In genomic region chr11:64233913-64234839, GRCh38 we compare ENCODE assay signal across 8 cellular contexts. TPM values are rescaled to one million over a fixed set of nuclear protein-coding genes. Genes with fewer than 3 reads are reported as not detected.
A peak's percentile ranks its signal among the peaks of the same experiment; 100 is the strongest.
DNase-seq lines count a peak whose midpoint lies in the region; ATAC-seq and TF ChIP-seq lines count a peak whose summit lies in the region.

A gene with protein sequence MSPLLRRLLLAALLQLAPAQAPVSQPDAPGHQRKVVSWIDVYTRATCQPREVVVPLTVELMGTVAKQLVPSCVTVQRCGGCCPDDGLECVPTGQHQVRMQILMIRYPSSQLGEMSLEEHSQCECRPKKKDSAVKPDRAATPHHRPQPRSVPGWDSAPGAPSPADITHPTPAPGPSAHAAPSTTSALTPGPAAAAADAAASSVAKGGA (plus strand): TSS chr11:64234584. CDS start chr11:64234834, 250 bp downstream.

- H3K27ac Mint-ChIP-seq in CD4-positive, CD25-positive, alpha-beta regulatory T cell = peak within 1 kb of the TSS; percentile 74 to 80 (median 76)
- H3K27ac Mint-ChIP-seq in endothelial cell (ENCODE audit: unreplicated experiment) = no peak within 1 kb of the TSS

- DNase-seq in CD4-positive, CD25-positive, alpha-beta regulatory T cell = peak; percentile 59 to 74 (median 66)
- DNase-seq in NCI-H2227 (lab: John Stamatoyannopoulos, UW; ENCODE audit: unreplicated experiment) = peak; percentile 86
- peak; percentile 78 for DNase-seq in activated CD8-positive, alpha-beta memory T cell treated with anti-CD3 and anti-CD28 coated beads, Interleukin-2, amount 50 U/mL, for 4 hours
- DNase-seq in endothelial cell (ENCODE audit: low spot score) = no peak
- DNase-seq in stimulated activated naive CD4-positive, alpha-beta T cell (lab: John Stamatoyannopoulos, UW) = peak; percentile 12 to 73 (median 61)

- H3K27me3 ChIP-seq in CD4-positive, CD25-positive, alpha-beta regulatory T cell (ENCODE audit: control insufficient read depth, insufficient read depth, low read length) = no peaks in the 10 kb centered on the region

- peak; percentile 47 to 54 for ATAC-seq in CD4-positive, CD25-positive, alpha-beta regulatory T cell (ENCODE audit: low read depth in 2 of 2)
- peak; percentile 35 for ATAC-seq in GM21619 (IDR thresholded peaks at IDR 0.05; ENCODE audit: unreplicated experiment)
- ATAC-seq in GM19328 (IDR thresholded peaks at IDR 0.05; ENCODE audit: unreplicated experiment) = no peak

- H3K9me3 Mint-ChIP-seq in CD4-positive, CD25-positive, alpha-beta regulatory T cell = no peaks in the 10 kb centered on the region
- H3K9me3 Mint-ChIP-seq in endothelial cell (ENCODE audit: unreplicated experiment) = no peaks in the 10 kb centered on the region

- no peaks in the 10 kb centered on the region for H3K27me3 Mint-ChIP-seq in CD4-positive, CD25-positive, alpha-beta regulatory T cell
- peaks cover 17% of the 10 kb centered on the region for H3K27me3 Mint-ChIP-seq in endothelial cell (ENCODE audit: unreplicated experiment)

- no peaks in the 10 kb centered on the region for H3K36me3 ChIP-seq in CD4-positive, CD25-positive, alpha-beta regulatory T cell (ENCODE audit: control insufficient read depth, insufficient read depth, low read length)
- peaks cover 18% of the 10 kb centered on the region for H3K36me3 ChIP-seq in mesodermal cell (ENCODE audit: control insufficient read depth, insufficient read depth, low read length)

- H3K9me3 ChIP-seq in CD4-positive, CD25-positive, alpha-beta regulatory T cell (ENCODE audit: control insufficient read depth in 2 of 2, low read length in 2 of 2) = no peaks in the 10 kb centered on the region
- H3K9me3 ChIP-seq in mesodermal cell (ENCODE audit: control insufficient read depth, low read length) = no peaks in the 10 kb centered on the region

- H3K4me1 ChIP-seq in CD4-positive, CD25-positive, alpha-beta regulatory T cell (ENCODE audit: control insufficient read depth, insufficient read depth, low read length, poor library complexity, severe bottlenecking) = peaks cover 38% of the 10 kb centered on the region
- no peaks in the 10 kb centered on the region for H3K4me1 ChIP-seq in mesodermal cell (ENCODE audit: control insufficient read depth, insufficient read depth, low read length, poor library complexity, severe bottlenecking)

- H3K4me3 ChIP-seq in CD4-positive, CD25-positive, alpha-beta regulatory T cell (ENCODE audit: low read depth, low read length) = peak within 1 kb of the TSS; percentile 48
- H3K4me3 ChIP-seq in mesodermal cell (ENCODE audit: extremely low read depth, insufficient read depth, low read length, poor library complexity, severe bottlenecking) = peak within 1 kb of the TSS; percentile 52

- no peak for TF ChIP-seq CTCF in endothelial cell (IDR thresholded peaks at IDR 0.05; ENCODE audit: unreplicated experiment)

- peak within 1 kb of the TSS; percentile 85 to 95 (median 91) for H3K4me3 Mint-ChIP-seq in CD4-positive, CD25-positive, alpha-beta regulatory T cell
- peak within 1 kb of the TSS; percentile 83 for H3K4me3 Mint-ChIP-seq in endothelial cell (ENCODE audit: unreplicated experiment)

- 2 to 3% methylated on average over 36 to 78 of the region's 107 CpGs for WGBS in mesodermal cell (ENCODE audit: insufficient coverage in 2 of 2), 2 experiments

- H3K4me1 Mint-ChIP-seq in CD4-positive, CD25-positive, alpha-beta regulatory T cell = peaks cover 0 to 46% (median 26%) of the 10 kb centered on the region in 4 donors
- H3K4me1 Mint-ChIP-seq in endothelial cell (ENCODE audit: unreplicated experiment) = peaks cover 7% of the 10 kb centered on the region

- H3K27ac ChIP-seq in CD4-positive, CD25-positive, alpha-beta regulatory T cell (ENCODE audit: insufficient read depth, low read length, poor library complexity, severe bottlenecking) = peak within 1 kb of the TSS; percentile 68
- H3K27ac ChIP-seq in mesodermal cell (ENCODE audit: low read depth, low read length, severe bottlenecking) = no peak within 1 kb of the TSS

- no peaks in the 10 kb centered on the region for H3K36me3 Mint-ChIP-seq in CD4-positive, CD25-positive, alpha-beta regulatory T cell
- H3K36me3 Mint-ChIP-seq in endothelial cell (ENCODE audit: low read depth, unreplicated experiment) = peaks cover 5% of the 10 kb centered on the region

RNA-seq across cellular contexts. Expression of the gene that starts here (rescaled TPM):
- total RNA-seq in CD4-positive, CD25-positive, alpha-beta regulatory T cell = 19.6 TPM
- polyA plus RNA-seq in CD4-positive, CD25-positive, alpha-beta regulatory T cell = 1 to 10 TPM; 6.5 to 8.6 (median 8.0) TPM
- total RNA-seq in endothelial cell (ENCODE audit: unreplicated experiment) = 11.5 TPM
- 45.4 TPM for polyA plus RNA-seq in mesodermal cell (2013, experiment 1 of 2)
- 44.0 TPM for polyA plus RNA-seq in mesodermal cell (2013, experiment 2 of 2)
